Comparison of ENCODE assay signal across 25 cellular contexts in the genomic region with DNA sequence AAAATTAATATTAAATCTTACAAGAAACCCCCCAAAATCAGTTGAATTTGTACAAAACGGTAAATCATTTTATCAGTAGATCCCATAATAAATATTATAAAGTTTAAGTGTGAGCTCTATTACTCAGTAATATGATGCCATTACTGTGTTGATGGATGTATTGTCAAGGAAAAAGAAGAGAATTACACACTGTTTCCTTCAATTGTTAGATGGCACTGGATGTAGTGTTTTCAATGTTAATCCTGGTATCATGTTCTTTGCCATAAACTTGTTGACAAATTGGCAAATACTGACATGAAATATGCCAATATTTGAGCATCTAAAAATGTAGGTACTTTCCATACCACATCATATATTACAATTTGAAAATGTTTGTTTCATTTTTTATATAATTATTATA.
"Had no signal": no experiment of that assay in that cellular context is flagged by ENCODE, and none has a peak within 500 bp of the region (broad histone marks: within the 10 kb centered on the region; RNA-seq: fewer than 3 reads in every experiment).

No MANE protein-coding gene starts in this region.

- H3K27me3 ChIP-seq: neutrophil, pancreas, right lobe of liver, sigmoid colon, stomach, thyroid gland, tibial nerve, upper lobe of left lung had no signal

- H3K4me1 ChIP-seq: pancreas, prostate gland, right lobe of liver, sigmoid colon, stomach, tibial nerve, upper lobe of left lung had no signal

- H3K4me3 ChIP-seq: pancreas, prostate gland, right lobe of liver, sigmoid colon, stomach, thoracic aorta, thyroid gland, tibial nerve, upper lobe of left lung had no signal

- H3K27ac ChIP-seq: neutrophil, pancreas, prostate gland, right lobe of liver, sigmoid colon, stomach, thoracic aorta, thyroid gland, tibial nerve, upper lobe of left lung had no signal

- H3K9me3 ChIP-seq: neutrophil, pancreas, prostate gland, right lobe of liver, sigmoid colon, stomach, thoracic aorta, thyroid gland, tibial nerve, upper lobe of left lung had no signal

- FAIRE-seq: pancreas, small intestine, urothelium cell line had no signal

- DNase-seq: naive thymus-derived CD8-positive, alpha-beta T cell; nephron progenitor cell; nucleus accumbens; pancreas; right cardiac atrium; right lobe of liver; sigmoid colon; small intestine; stimulated activated CD4-positive, alpha-beta T cell treated with anti-CD3 and anti-CD28 coated beads, Interleukin-15, amount 100 ng/mL, for 24 hours; stimulated activated CD4-positive, alpha-beta T cell treated with anti-CD3 and anti-CD28 coated beads, Interleukin-2, amount 100 ng/mL, for 24 hours; stimulated activated CD4-positive, alpha-beta T cell treated with anti-CD3 and anti-CD28 coated beads, Interleukin-2, amount 100 ng/mL, for 48 hours; stimulated activated CD4-positive, alpha-beta T cell treated with anti-CD3 and anti-CD28 coated beads, Interleukin-4, amount 100 ng/mL, for 24 hours; stimulated activated naive B cell treated with anti-CD40 and anti-IgM and Interleukin-4, amounts not matched to agents 10 μg/mL and 1 μg/mL and 100 μg/mL, for 72 hours; stimulated activated naive CD4-positive, alpha-beta T cell treated with Interleukin-2 at 50 U/mL for 16 hours; stomach; thyroid gland; trophoblast cell; upper lobe of left lung had no signal

- H3K36me3 ChIP-seq: neutrophil, pancreas, prostate gland, right lobe of liver, sigmoid colon, stomach, thoracic aorta, thyroid gland, tibial nerve, upper lobe of left lung had no signal

- ATAC-seq: naive thymus-derived CD8-positive, alpha-beta T cell; natural killer cell treated with Interleukin-12 subunit alpha and Interleukin-12 subunit beta and Interleukin-15 and Interleukin-18, amount 100 ng/mL, for 72 hours; pancreas; right cardiac atrium; right lobe of liver; stimulated activated effector memory CD8-positive, alpha-beta T cell treated with anti-CD3 and anti-CD28 coated beads, Interleukin-12 subunit alpha, Interleukin-12 subunit beta, amount 100 ng/mL, for 72 hours; stimulated activated naive B cell treated with anti-CD40 and anti-IgM and Interleukin-4, amounts not matched to agents 10 μg/mL and 1 μg/mL and 100 μg/mL, for 72 hours had no signal
